ENCODE assay signal across 1 cellular context in genomic region chrX:136168929-136169735, GRCh38.
TF ChIP-seq lines count a peak whose summit lies in the region.

No MANE protein-coding gene starts in this region.

TF ChIP-seq in HEK293, 187 proteins besides CTCF, POLR2A, EP300 and RAD21 (continued from another document and continues in another):
- TF ChIP-seq ZBTB21 (tag by site-specific recombination; IDR thresholded peaks at IDR 0.05) (peak; percentile 75), TSHZ1 (tag by site-specific recombination; IDR thresholded peaks at IDR 0.05; ENCODE audit: borderline replicate concordance) (peak; percentile 80), ZNF768 (tag by site-specific recombination; IDR thresholded peaks at IDR 0.05) (no peak), BCL6B (tag by site-specific recombination; IDR thresholded peaks at IDR 0.05) (no peak), MYNN (tag by site-specific recombination; IDR thresholded peaks at IDR 0.05; ENCODE audit: borderline replicate concordance) (0 out of 2 replicates have a peak, but pooled peaks have one; percentile 38), ZNF223 (tag by site-specific recombination; IDR thresholded peaks at IDR 0.05) (no peak), OVOL3 (tag by site-specific recombination; IDR thresholded peaks at IDR 0.05) (peak; percentile 75), OSR2 (tag by site-specific recombination; IDR thresholded peaks at IDR 0.05) (peak; percentile 77), BCL11A (tag by site-specific recombination; IDR thresholded peaks at IDR 0.05; ENCODE audit: low read depth) (peak; percentile 82; the same call in 1 of the 2 replicates), ZEB2 (tag by site-specific recombination; IDR thresholded peaks at IDR 0.05) (peak; percentile 98), ZBTB7A (tag by site-specific recombination; IDR thresholded peaks at IDR 0.05; ENCODE audit: low read depth) (no peak), PATZ1 (tag by site-specific recombination; IDR thresholded peaks at IDR 0.05) (0 out of 2 replicates have a peak, but pooled peaks have one; percentile 28), ZNF561 (tag by site-specific recombination; IDR thresholded peaks at IDR 0.05; ENCODE audit: borderline replicate concordance) (no peak), ZNF112 (tag by site-specific recombination; IDR thresholded peaks at IDR 0.05) (no peak), SCRT2 (tag by site-specific recombination; IDR thresholded peaks at IDR 0.05) (peak; percentile 84), ZNF394 (tag by site-specific recombination; IDR thresholded peaks at IDR 0.05; ENCODE audit: borderline replicate concordance) (peak; percentile 74; the same call in 1 of the 2 replicates), ZFP69B (tag by site-specific recombination; IDR thresholded peaks at IDR 0.05) (peak; percentile 74), ZNF677 (tag by site-specific recombination; IDR thresholded peaks at IDR 0.05) (no peak), ZNF660 (tag by site-specific recombination; IDR thresholded peaks at IDR 0.05) (peak; percentile 75; the same call in 1 of the 2 replicates), GLIS1 (tag by site-specific recombination; IDR thresholded peaks at IDR 0.05) (peak; percentile 72), ZSCAN30 (tag by site-specific recombination; IDR thresholded peaks at IDR 0.05) (peak; percentile 35; the same call in 1 of the 2 replicates), SP7 (tag by site-specific recombination; IDR thresholded peaks at IDR 0.05) (peak; percentile 90), SP3 (tag by site-specific recombination; IDR thresholded peaks at IDR 0.05) (peak; percentile 44; the same call in 1 of the 2 replicates), ZNF18 (tag by site-specific recombination; IDR thresholded peaks at IDR 0.05) (peak; percentile 94), ZNF449 (tag by site-specific recombination; IDR thresholded peaks at IDR 0.05) (peak; percentile 68; the same call in 1 of the 2 replicates), HIC1 (tag by site-specific recombination; IDR thresholded peaks at IDR 0.05) (peak; percentile 68; the same call in 1 of the 2 replicates), ZNF174 (tag by site-specific recombination; IDR thresholded peaks at IDR 0.05) (no peak), ZNF391 (tag by site-specific recombination; IDR thresholded peaks at IDR 0.05; ENCODE audit: borderline replicate concordance, low read depth) (peak; percentile 71; the same call in 1 of the 2 replicates), ZNF639 (tag by site-specific recombination; IDR thresholded peaks at IDR 0.05) (peak; percentile 94), ZNF792 (tag by site-specific recombination; IDR thresholded peaks at IDR 0.05) (no peak), ZSCAN23 (tag by site-specific recombination; IDR thresholded peaks at IDR 0.05) (peak; percentile 65; the same call in 1 of the 2 replicates), KLF8 (tag by site-specific recombination; IDR thresholded peaks at IDR 0.05) (peak; percentile 87), ZBTB1 (tag by site-specific recombination; IDR thresholded peaks at IDR 0.05) (no peak), ZNF488 (tag by site-specific recombination; IDR thresholded peaks at IDR 0.05) (no peak), YY2 (tag by site-specific recombination; IDR thresholded peaks at IDR 0.05) (no peak), ZNF140 (tag by site-specific recombination; IDR thresholded peaks at IDR 0.05) (no peak), KLF17 (tag by site-specific recombination; IDR thresholded peaks at IDR 0.05) (0 out of 2 replicates have a peak, but pooled peaks have one; percentile 29), ZNF510 (tag by site-specific recombination; IDR thresholded peaks at IDR 0.05; ENCODE audit: insufficient replicate concordance) (no peak), ZNF501 (tag by site-specific recombination; IDR thresholded peaks at IDR 0.05) (no peak), IKZF3 (tag by site-specific recombination; IDR thresholded peaks at IDR 0.05) (peak; percentile 59; the same call in 1 of the 2 replicates), ZNF157 (tag by site-specific recombination; IDR thresholded peaks at IDR 0.05) (no peak), PRDM1 (tag by site-specific recombination; IDR thresholded peaks at IDR 0.05) (no peak), PRDM6 (tag by site-specific recombination; IDR thresholded peaks at IDR 0.05) (peak; percentile 95), ZNF324 (tag by site-specific recombination; IDR thresholded peaks at IDR 0.05) (0 out of 2 replicates have a peak, but pooled peaks have one; percentile 27), ZNF626 (tag by site-specific recombination; IDR thresholded peaks at IDR 0.05) (no peak), ZIC2 (tag by site-specific recombination; IDR thresholded peaks at IDR 0.05) (no peak), ZNF843 (tag by site-specific recombination; IDR thresholded peaks at IDR 0.05) (peak; percentile 93), KLF10 (tag by site-specific recombination; IDR thresholded peaks at IDR 0.05) (peak; percentile 92), KLF16 (tag by site-specific recombination; IDR thresholded peaks at IDR 0.05) (no peak), ZNF664 (tag by site-specific recombination; IDR thresholded peaks at IDR 0.05) (peak; percentile 74)
